In genomic region chr7:55034776-55035175, GRCh38 we compare ENCODE assay signal across 17 cellular contexts. TPM values are rescaled to one million over a fixed set of nuclear protein-coding genes. Genes with fewer than 3 reads are reported as not detected.
"Had no signal": no experiment of that assay in that cellular context is flagged by ENCODE, and none has a peak within 500 bp of the region (broad histone marks: within the 10 kb centered on the region; RNA-seq: fewer than 3 reads in every experiment).

No MANE protein-coding gene starts in this region.

- H3K27me3 ChIP-seq: ovary had no signal

- H3K4me1 Mint-ChIP-seq: immature natural killer cell; stimulated activated effector memory CD8-positive, alpha-beta T cell treated with anti-CD3 and anti-CD28 coated beads, Interleukin-12 subunit alpha, Interleukin-12 subunit beta, amount 100 ng/mL, for 72 hours; WTC11 had no signal

- DNase-seq: activated CD4-positive, alpha-beta T cell treated with anti-CD3 and anti-CD28 coated beads for 4 hours; activated CD8-positive, alpha-beta memory T cell treated with anti-CD3 and anti-CD28 coated beads, Interleukin-2, amount 50 U/mL, for 4 hours; activated CD8-positive, alpha-beta T cell treated with anti-CD3 and anti-CD28 coated beads for 36 hours; activated gamma-delta T cell; activated T-cell treated with anti-CD3 and anti-CD28 coated beads, Interleukin-2, amount 50 U/mL, for 48 hours; central memory CD4-positive, alpha-beta T cell; effector CD4-positive, alpha-beta T cell; foreskin melanocyte; immature natural killer cell; midbrain; ovary; T-helper 2 cell had no signal

- H3K4me3 ChIP-seq: coronary artery, lung, ovary had no signal

- H3K27ac ChIP-seq: coronary artery, ovary had no signal

- H3K36me3 ChIP-seq: ovary had no signal

- ATAC-seq: activated CD8-positive, alpha-beta T cell treated with anti-CD3 and anti-CD28 coated beads for 36 hours; activated naive CD4-positive, alpha-beta T cell treated with anti-CD3 and anti-CD28 coated beads, Interleukin-2, amount 50 U/mL, for 72 hours; stimulated activated effector memory CD8-positive, alpha-beta T cell treated with anti-CD3 and anti-CD28 coated beads, Interleukin-12 subunit alpha, Interleukin-12 subunit beta, amount 100 ng/mL, for 72 hours; WTC11 had no signal

- H3K36me3 Mint-ChIP-seq: activated naive CD4-positive, alpha-beta T cell treated with anti-CD3 and anti-CD28 coated beads, Interleukin-2, amount 50 U/mL, for 72 hours; immature natural killer cell; stimulated activated effector memory CD8-positive, alpha-beta T cell treated with anti-CD3 and anti-CD28 coated beads, Interleukin-12 subunit alpha, Interleukin-12 subunit beta, amount 100 ng/mL, for 72 hours; WTC11 had no signal

- H3K4me3 Mint-ChIP-seq: activated CD8-positive, alpha-beta T cell treated with anti-CD3 and anti-CD28 coated beads for 36 hours; immature natural killer cell; stimulated activated effector memory CD8-positive, alpha-beta T cell treated with anti-CD3 and anti-CD28 coated beads, Interleukin-12 subunit alpha, Interleukin-12 subunit beta, amount 100 ng/mL, for 72 hours; WTC11 had no signal

- H3K27ac Mint-ChIP-seq: activated CD8-positive, alpha-beta T cell treated with anti-CD3 and anti-CD28 coated beads for 36 hours; activated naive CD4-positive, alpha-beta T cell treated with anti-CD3 and anti-CD28 coated beads, Interleukin-2, amount 50 U/mL, for 72 hours; immature natural killer cell; stimulated activated effector memory CD8-positive, alpha-beta T cell treated with anti-CD3 and anti-CD28 coated beads, Interleukin-12 subunit alpha, Interleukin-12 subunit beta, amount 100 ng/mL, for 72 hours; WTC11 had no signal

- H3K9me3 Mint-ChIP-seq: activated CD8-positive, alpha-beta T cell treated with anti-CD3 and anti-CD28 coated beads for 36 hours; activated naive CD4-positive, alpha-beta T cell treated with anti-CD3 and anti-CD28 coated beads, Interleukin-2, amount 50 U/mL, for 72 hours; stimulated activated effector memory CD8-positive, alpha-beta T cell treated with anti-CD3 and anti-CD28 coated beads, Interleukin-12 subunit alpha, Interleukin-12 subunit beta, amount 100 ng/mL, for 72 hours; WTC11 had no signal

- H3K9me3 ChIP-seq: ovary had no signal

RNA-seq across cellular contexts. Expression of gene EGFR, which starts 16.0 kb away (rescaled TPM):
- total RNA-seq: activated CD8-positive, alpha-beta T cell treated with anti-CD3 and anti-CD28 coated beads for 36 hours; activated naive CD4-positive, alpha-beta T cell treated with anti-CD3 and anti-CD28 coated beads, Interleukin-2, amount 50 U/mL, for 72 hours had no signal
